ENCODE assay signal across 29 cellular contexts in the genomic region with DNA sequence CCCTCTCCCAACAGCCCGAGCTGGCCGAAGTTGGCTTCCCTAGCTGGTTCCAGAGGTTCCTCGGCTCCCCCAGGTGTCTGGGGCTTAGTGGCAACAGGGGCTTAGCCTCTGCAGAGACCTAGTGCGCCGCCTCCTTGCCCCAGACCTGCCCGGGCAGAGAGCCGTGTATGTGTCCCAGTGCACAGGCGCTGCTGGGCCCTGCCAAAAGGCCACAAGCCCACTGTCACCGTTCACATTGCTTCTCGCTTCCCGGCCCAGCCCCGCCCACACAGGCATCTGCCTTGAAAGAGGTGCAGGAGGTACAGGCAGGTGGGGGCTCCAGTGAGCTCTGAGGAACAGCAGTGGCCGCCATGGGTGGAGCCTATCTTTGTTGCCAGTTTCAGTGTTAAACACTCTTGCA. TPM values are rescaled to one million over a fixed set of nuclear protein-coding genes. Genes with fewer than 3 reads are reported as not detected.
DNase-seq lines count a peak whose midpoint lies in the region; ATAC-seq, FAIRE-seq and TF ChIP-seq lines count a peak whose summit lies in the region.
"Had no signal": no experiment of that assay in that cellular context is flagged by ENCODE, and none has a peak within 500 bp of the region (broad histone marks: within the 10 kb centered on the region; RNA-seq: fewer than 3 reads in every experiment).

No MANE protein-coding gene starts in this region.

- no peaks in the 10 kb centered on the region for H3K9me3 ChIP-seq in kidney (ENCODE audit: control insufficient read depth in 1 of 2, low read length in 2 of 2)
- H3K9me3 ChIP-seq: BE2C, Peyer's patch had no signal

- no peaks in the 10 kb centered on the region for H3K36me3 Mint-ChIP-seq in WTC11
- H3K36me3 Mint-ChIP-seq: CD14-positive monocyte had no signal

- intact Hi-C loops in kidney (cut with DNase I), result no loop called here

- H3K4me3 Mint-ChIP-seq in WTC11, result no peak overlapping the region
- H3K4me3 Mint-ChIP-seq: CD14-positive monocyte; CD8-positive, alpha-beta memory T cell had no signal

- H3K27ac Mint-ChIP-seq in WTC11, result no peak overlapping the region
- H3K27ac Mint-ChIP-seq: CD14-positive monocyte; CD8-positive, alpha-beta memory T cell had no signal

- H3K9me3 Mint-ChIP-seq in WTC11, result no peaks in the 10 kb centered on the region
- H3K9me3 Mint-ChIP-seq: CD8-positive, alpha-beta memory T cell had no signal

- DNase-seq in NCI-H748 (lab: John Stamatoyannopoulos, UW; ENCODE audit: unreplicated experiment) (peak; percentile 17), NCI-H748 treated with DMSO at 0.1 percent for 48 hours (lab: John Stamatoyannopoulos, UW) (no peak), WTC11 (ENCODE audit: low spot score) (peak; percentile 46), kidney (peak; percentile 73), SKM-1 (lab: John Stamatoyannopoulos, UW; ENCODE audit: unreplicated experiment) (no peak), NOMO-1 (lab: John Stamatoyannopoulos, UW; ENCODE audit: unreplicated experiment in 2 of 2) (no peak)
- DNase-seq: ACHN; BE2C; Calu3; CD8-positive, alpha-beta memory T cell; DMS79 treated with DMSO at 0.1 percent for 48 hours; HCEC 1CT; Karpas-422; NCI-H1092 treated with DMSO at 0.1 percent for 48 hours; NCI-H1436; NCI-H187 treated with DMSO at 0.1 percent for 48 hours; NCI-H2171 treated with DMSO at 0.1 percent for 48 hours; NCI-H345; NCI-H524; OCI-M1; Peyer's patch; SIG-M5; SW 1271 had no signal

- no peak overlapping the region for H3K4me3 ChIP-seq in kidney (ENCODE audit: low read length in 2 of 2)
- H3K4me3 ChIP-seq: Peyer's patch, SK-N-MC had no signal

- no peaks in the 10 kb centered on the region for H3K27me3 Mint-ChIP-seq in WTC11 (ENCODE audit: low read depth)

- H3K27ac ChIP-seq in kidney (ENCODE audit: low read depth in 2 of 2, low read length in 2 of 2), result no peak overlapping the region
- H3K27ac ChIP-seq: 22Rv1, Peyer's patch, SK-N-MC had no signal

- POLR2A ChIA-PET in WTC11 (lab: Charles Lee), result no interaction called here

- CTCF ChIA-PET in WTC11 (lab: Charles Lee), result interaction anchor here (0.6 to 3.0 kb wide), 3 partner anchors 14 to 218 kb away, joined by 4 to 15 read pairs (median 8); a partner anchor contains a TSS

- FAIRE-seq in kidney (lab: Jason Lieb, UNC), result no peak
- FAIRE-seq: GM12892 had no signal

- no peak overlapping the region for H3K9ac ChIP-seq in kidney (ENCODE audit: low read length in 2 of 2)

- H3K36me3 ChIP-seq in kidney (ENCODE audit: control insufficient read depth in 1 of 2, insufficient read depth in 2 of 2, low read length in 2 of 2), result no peaks in the 10 kb centered on the region
- H3K36me3 ChIP-seq: BE2C, Peyer's patch had no signal

- TF ChIP-seq CTCF in WTC11 (IDR thresholded peaks at IDR 0.05) (no peak), kidney (IDR thresholded peaks at IDR 0.05; ENCODE audit: borderline replicate concordance, extremely low read depth, insufficient read depth) (no peak)

- peaks cover 6 to 12% of the 10 kb centered on the region in 2 donors for H3K4me1 ChIP-seq in kidney (ENCODE audit: control insufficient read depth in 1 of 2, insufficient read depth in 1 of 2, low read depth in 1 of 2, low read length in 2 of 2)

- ATAC-seq in WTC11 (no peak), GM19455 (IDR thresholded peaks at IDR 0.05; ENCODE audit: unreplicated experiment) (no peak), GM19397 (IDR thresholded peaks at IDR 0.05; ENCODE audit: unreplicated experiment) (no peak)

- peaks cover 25% of the 10 kb centered on the region for H3K4me1 Mint-ChIP-seq in WTC11

TF ChIP-seq in WTC11, 78 proteins besides CTCF, POLR2A, EP300 and RAD21:
- TF ChIP-seq SOX15 (CRISPR knock-in tag; IDR thresholded peaks at IDR 0.05), result no peak
- no peak for TF ChIP-seq ZNF317 (CRISPR knock-in tag; IDR thresholded peaks at IDR 0.05; ENCODE audit: borderline replicate concordance, low read depth)
- TF ChIP-seq, protein P1, sequence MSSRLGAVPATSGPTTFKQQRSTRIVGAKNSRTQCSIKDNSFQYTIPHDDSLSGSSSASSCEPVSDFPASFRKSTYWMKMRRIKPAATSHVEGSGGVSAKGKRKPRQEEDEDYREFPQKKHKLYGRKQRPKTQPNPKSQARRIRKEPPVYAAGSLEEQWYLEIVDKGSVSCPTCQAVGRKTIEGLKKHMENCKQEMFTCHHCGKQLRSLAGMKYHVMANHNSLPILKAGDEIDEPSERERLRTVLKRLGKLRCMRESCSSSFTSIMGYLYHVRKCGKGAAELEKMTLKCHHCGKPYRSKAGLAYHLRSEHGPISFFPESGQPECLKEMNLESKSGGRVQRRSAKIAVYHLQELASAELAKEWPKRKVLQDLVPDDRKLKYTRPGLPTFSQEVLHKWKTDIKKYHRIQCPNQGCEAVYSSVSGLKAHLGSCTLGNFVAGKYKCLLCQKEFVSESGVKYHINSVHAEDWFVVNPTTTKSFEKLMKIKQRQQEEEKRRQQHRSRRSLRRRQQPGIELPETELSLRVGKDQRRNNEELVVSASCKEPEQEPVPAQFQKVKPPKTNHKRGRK (CRISPR knock-in tag; IDR thresholded peaks at IDR 0.05; ENCODE audit: borderline replicate concordance), result no peak
- TF ChIP-seq ETV6 (CRISPR knock-in tag; IDR thresholded peaks at IDR 0.05), result no peak
- TF ChIP-seq FOXP1 (CRISPR knock-in tag; IDR thresholded peaks at IDR 0.05; ENCODE audit: borderline replicate concordance), result no peak
- TF ChIP-seq, protein P2, sequence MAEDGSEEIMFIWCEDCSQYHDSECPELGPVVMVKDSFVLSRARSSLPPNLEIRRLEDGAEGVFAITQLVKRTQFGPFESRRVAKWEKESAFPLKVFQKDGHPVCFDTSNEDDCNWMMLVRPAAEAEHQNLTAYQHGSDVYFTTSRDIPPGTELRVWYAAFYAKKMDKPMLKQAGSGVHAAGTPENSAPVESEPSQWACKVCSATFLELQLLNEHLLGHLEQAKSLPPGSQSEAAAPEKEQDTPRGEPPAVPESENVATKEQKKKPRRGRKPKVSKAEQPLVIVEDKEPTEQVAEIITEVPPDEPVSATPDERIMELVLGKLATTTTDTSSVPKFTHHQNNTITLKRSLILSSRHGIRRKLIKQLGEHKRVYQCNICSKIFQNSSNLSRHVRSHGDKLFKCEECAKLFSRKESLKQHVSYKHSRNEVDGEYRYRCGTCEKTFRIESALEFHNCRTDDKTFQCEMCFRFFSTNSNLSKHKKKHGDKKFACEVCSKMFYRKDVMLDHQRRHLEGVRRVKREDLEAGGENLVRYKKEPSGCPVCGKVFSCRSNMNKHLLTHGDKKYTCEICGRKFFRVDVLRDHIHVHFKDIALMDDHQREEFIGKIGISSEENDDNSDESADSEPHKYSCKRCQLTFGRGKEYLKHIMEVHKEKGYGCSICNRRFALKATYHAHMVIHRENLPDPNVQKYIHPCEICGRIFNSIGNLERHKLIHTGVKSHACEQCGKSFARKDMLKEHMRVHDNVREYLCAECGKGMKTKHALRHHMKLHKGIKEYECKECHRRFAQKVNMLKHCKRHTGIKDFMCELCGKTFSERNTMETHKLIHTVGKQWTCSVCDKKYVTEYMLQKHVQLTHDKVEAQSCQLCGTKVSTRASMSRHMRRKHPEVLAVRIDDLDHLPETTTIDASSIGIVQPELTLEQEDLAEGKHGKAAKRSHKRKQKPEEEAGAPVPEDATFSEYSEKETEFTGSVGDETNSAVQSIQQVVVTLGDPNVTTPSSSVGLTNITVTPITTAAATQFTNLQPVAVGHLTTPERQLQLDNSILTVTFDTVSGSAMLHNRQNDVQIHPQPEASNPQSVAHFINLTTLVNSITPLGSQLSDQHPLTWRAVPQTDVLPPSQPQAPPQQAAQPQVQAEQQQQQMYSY (CRISPR knock-in tag; IDR thresholded peaks at IDR 0.05), result no peak

RNA-seq across cellular contexts. Expression of a gene that starts 2.5 kb away (rescaled TPM):
- 22.5 to 38.7 TPM (median 29.5 TPM) in 3 replicates for total RNA-seq in WTC11 (2021)
- total RNA-seq in kidney, result 37.3 TPM
- 37.8 TPM for polyA plus RNA-seq in kidney (ENCODE audit: insufficient read depth, low read depth, low replicate concordance)

RNA-seq across cellular contexts. Expression of a gene that starts 21.7 kb away (rescaled TPM):
- total RNA-seq in WTC11 (2021) (13.4 to 16.6 TPM (median 14.2 TPM) in 3 replicates), kidney (5.8 TPM)
- polyA plus RNA-seq in kidney (ENCODE audit: insufficient read depth, low read depth, low replicate concordance), result 2.5 TPM

RNA-seq across cellular contexts. Expression of a gene that starts 35.1 kb away (rescaled TPM):
- total RNA-seq in WTC11 (2021), result 12.0 to 16.4 TPM (median 15.9 TPM) in 3 replicates
- 3.1 TPM for total RNA-seq in kidney
- 3.6 TPM for polyA plus RNA-seq in kidney (ENCODE audit: insufficient read depth, low read depth, low replicate concordance)
- polyA plus RNA-seq: CD14-positive monocyte had no signal

RNA-seq across cellular contexts. Expression of a gene that starts 39.4 kb away (rescaled TPM):
- total RNA-seq in WTC11 (2021) (33.0 to 38.6 TPM (median 36.3 TPM) in 3 replicates), kidney (17.5 TPM)
- polyA plus RNA-seq in kidney (ENCODE audit: insufficient read depth, low read depth, low replicate concordance), result 18.6 TPM

Comparison
In these comparisons a context has a peak if more than half of its experiments do, and no peak if none do; other contexts are left out.
1. DNase-seq: peak in NCI-H748 (single experiment), WTC11 (single experiment) and kidney (single experiment); none in NCI-H748 treated with DMSO at 0.1 percent for 48 hours (single experiment), SKM-1 (single experiment) and NOMO-1 (0 of 2).